Comparison of ENCODE assay signal across 9 cellular contexts in the genomic region with DNA sequence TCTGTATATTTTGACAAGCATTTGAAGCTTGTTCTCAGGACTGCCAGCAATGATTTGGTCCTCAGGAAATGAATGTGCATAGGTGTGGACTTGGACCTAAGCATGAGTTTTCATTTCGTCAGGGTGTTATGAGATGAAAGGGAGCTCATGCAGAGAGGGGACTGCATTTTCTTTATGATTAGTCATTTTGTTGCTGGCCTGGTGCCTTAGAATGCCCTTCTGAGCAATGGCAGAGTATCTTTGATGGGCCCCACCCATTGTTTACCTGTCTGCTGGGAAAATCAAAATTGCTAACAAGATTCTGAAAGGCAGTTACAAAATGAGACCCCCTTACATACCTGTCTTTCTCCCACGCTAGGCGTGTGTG. TPM values are rescaled to one million over a fixed set of nuclear protein-coding genes. Genes with fewer than 3 reads are reported as not detected.
DNase-seq lines count a peak whose midpoint lies in the region; ATAC-seq and TF ChIP-seq lines count a peak whose summit lies in the region.
"Had no signal": no experiment of that assay in that cellular context is flagged by ENCODE, and none has a peak within 500 bp of the region (broad histone marks: within the 10 kb centered on the region; RNA-seq: fewer than 3 reads in every experiment).

No MANE protein-coding gene starts in this region.

- intact Hi-C loops in Calu3 (cut with micrococcal nuclease; ENCODE audit: unreplicated experiment) (loop anchor here (5.0 to 10.0 kb wide), 4 partner anchors 92 to 322 kb away; no protein-coding TSS in a partner anchor), CD14-positive monocyte (cut with micrococcal nuclease) (loop anchor here (2.0 to 10.0 kb wide), 4 partner anchors 399 to 879 kb away; no protein-coding TSS in a partner anchor)

- H3K27ac Mint-ChIP-seq in Calu3 (ENCODE audit: unreplicated experiment) (peak overlapping the region; percentile 66), CD14-positive monocyte (no peak overlapping the region), nephron progenitor cell (no peak overlapping the region)
- H3K27ac Mint-ChIP-seq: activated naive CD8-positive, alpha-beta T cell treated with anti-CD3 and anti-CD28 coated beads, Interleukin-2, amount 10 ng/mL, durations not matched to agents 7 days and 5 days had no signal

- H3K27me3 Mint-ChIP-seq in Calu3 (ENCODE audit: unreplicated experiment) = no peaks in the 10 kb centered on the region
- H3K27me3 Mint-ChIP-seq in CD14-positive monocyte (ENCODE audit: low read depth in 3 of 3) = peaks cover 6 to 16% (median 10%) of the 10 kb centered on the region in 3 donors
- H3K27me3 Mint-ChIP-seq in nephron progenitor cell (ENCODE audit: low read depth, poor library complexity) = peaks cover 22% of the 10 kb centered on the region

- no peaks in the 10 kb centered on the region for H3K9me3 Mint-ChIP-seq in Calu3 (ENCODE audit: low read depth, unreplicated experiment)
- H3K9me3 Mint-ChIP-seq in CD14-positive monocyte = no peaks in the 10 kb centered on the region
- no peaks in the 10 kb centered on the region for H3K9me3 Mint-ChIP-seq in nephron progenitor cell
- H3K9me3 Mint-ChIP-seq: activated naive CD8-positive, alpha-beta T cell treated with anti-CD3 and anti-CD28 coated beads, Interleukin-2, amount 10 ng/mL, durations not matched to agents 7 days and 5 days had no signal

- peak; percentile 53 for ATAC-seq in GM21390 (IDR thresholded peaks at IDR 0.05; ENCODE audit: unreplicated experiment)

- CTCF ChIA-PET in Calu3 (lab: Charles Lee) = interaction anchor here (0.6 to 2.7 kb wide), 4 partner anchors 67 to 396 kb away, joined by 3 to 34 read pairs (median 4); no protein-coding TSS in a partner anchor

- peaks cover 28% of the 10 kb centered on the region for H3K4me1 Mint-ChIP-seq in Calu3 (ENCODE audit: low read depth, unreplicated experiment)
- peaks cover 4% of the 10 kb centered on the region for H3K4me1 Mint-ChIP-seq in CD14-positive monocyte
- peaks cover 29% of the 10 kb centered on the region for H3K4me1 Mint-ChIP-seq in nephron progenitor cell
- H3K4me1 Mint-ChIP-seq: activated naive CD8-positive, alpha-beta T cell treated with anti-CD3 and anti-CD28 coated beads, Interleukin-2, amount 10 ng/mL, durations not matched to agents 7 days and 5 days had no signal

- H3K4me3 Mint-ChIP-seq in Calu3 (ENCODE audit: low read depth, unreplicated experiment) = peak overlapping the region; percentile 45
- no peak overlapping the region for H3K4me3 Mint-ChIP-seq in CD14-positive monocyte
- no peak overlapping the region for H3K4me3 Mint-ChIP-seq in nephron progenitor cell
- H3K4me3 Mint-ChIP-seq: activated naive CD8-positive, alpha-beta T cell treated with anti-CD3 and anti-CD28 coated beads, Interleukin-2, amount 10 ng/mL, durations not matched to agents 7 days and 5 days had no signal

- H3K4me3 ChIP-seq in fibroblast of mammary gland (ENCODE audit: control insufficient read depth, low read depth, low read length) = no peak overlapping the region

- peak; percentile 11 for DNase-seq in Calu3
- peak; percentile 49 for DNase-seq in HT-29 (ENCODE audit: low spot score)
- peak; percentile 32 for DNase-seq in fibroblast of mammary gland (ENCODE audit: low read depth)
- no peak for DNase-seq in NCI-H2107 (lab: John Stamatoyannopoulos, UW)
- DNase-seq in CD14-positive monocyte (ENCODE audit: low spot score) = no peak
- DNase-seq in middle frontal gyrus (ENCODE audit: extremely low spot score, low spot score) = no peak
- no peak for DNase-seq in nephron progenitor cell
- DNase-seq: activated naive CD8-positive, alpha-beta T cell treated with anti-CD3 and anti-CD28 coated beads, Interleukin-2, amount 10 ng/mL, durations not matched to agents 7 days and 5 days had no signal

- BruUV-seq in Calu3 (replicated peaks; lab: Mats Ljungman, UMichigan) = no TSS peak

- TF ChIP-seq CTCF in Calu3 (IDR thresholded peaks at IDR 0.05; ENCODE audit: unreplicated experiment) = no peak
- no peak for TF ChIP-seq CTCF in fibroblast of mammary gland (conservative IDR thresholded peaks at IDR 0.05; ENCODE audit: control insufficient read depth, insufficient read depth, low read depth, low read length)
- TF ChIP-seq CTCF in CD14-positive monocyte (IDR thresholded peaks at IDR 0.05) = no peak
- TF ChIP-seq CTCF in nephron progenitor cell (IDR thresholded peaks at IDR 0.05) = no peak

- H3K36me3 Mint-ChIP-seq in Calu3 (ENCODE audit: insufficient read depth, unreplicated experiment) (peaks cover 24% of the 10 kb centered on the region), CD14-positive monocyte (no peaks in the 10 kb centered on the region), nephron progenitor cell (ENCODE audit: low read depth) (peaks cover 46% of the 10 kb centered on the region)
- H3K36me3 Mint-ChIP-seq: activated naive CD8-positive, alpha-beta T cell treated with anti-CD3 and anti-CD28 coated beads, Interleukin-2, amount 10 ng/mL, durations not matched to agents 7 days and 5 days had no signal

RNA-seq across cellular contexts. Expression of a gene that starts 51.5 kb away (rescaled TPM):
- 37.2 and 47.8 TPM in 2 replicates for total RNA-seq in Calu3 (2022)
- total RNA-seq in HT-29 (2014; rRNA removed; shearing (Covaris generic)) = 14.7 and 16.4 TPM in 2 replicates
- under 1 TPM; 0.25 to 0.39 TPM for polyA plus RNA-seq in CD14-positive monocyte

Comparison
In these comparisons a context has a peak if more than half of its experiments do, and no peak if none do; other contexts are left out.
1. DNase-seq: peak in Calu3 (single experiment), HT-29 (single experiment) and fibroblast of mammary gland (single experiment); none in NCI-H2107 (single experiment), CD14-positive monocyte (single experiment), middle frontal gyrus (single experiment) and nephron progenitor cell (single experiment).